Comparison of ENCODE assay signal across 1 cellular context in genomic region chrX:134580947-134581346, GRCh38.
TF ChIP-seq lines count a peak whose summit lies in the region.

No MANE protein-coding gene starts in this region.

TF ChIP-seq in SK-N-SH treated with all-trans-retinoic acid at 6 μM for 48 hours, 23 proteins besides CTCF, POLR2A, EP300 and RAD21 (continued from another document):
- TF ChIP-seq TSHZ2 (CRISPR knock-in tag; IDR thresholded peaks at IDR 0.05) (no peak), GLIS3 (CRISPR knock-in tag; IDR thresholded peaks at IDR 0.05) (no peak), ARNTL (CRISPR knock-in tag; IDR thresholded peaks at IDR 0.05; ENCODE audit: borderline replicate concordance, low read depth) (no peak), ZFP3 (CRISPR knock-in tag; IDR thresholded peaks at IDR 0.05) (no peak)
